In the genomic region with DNA sequence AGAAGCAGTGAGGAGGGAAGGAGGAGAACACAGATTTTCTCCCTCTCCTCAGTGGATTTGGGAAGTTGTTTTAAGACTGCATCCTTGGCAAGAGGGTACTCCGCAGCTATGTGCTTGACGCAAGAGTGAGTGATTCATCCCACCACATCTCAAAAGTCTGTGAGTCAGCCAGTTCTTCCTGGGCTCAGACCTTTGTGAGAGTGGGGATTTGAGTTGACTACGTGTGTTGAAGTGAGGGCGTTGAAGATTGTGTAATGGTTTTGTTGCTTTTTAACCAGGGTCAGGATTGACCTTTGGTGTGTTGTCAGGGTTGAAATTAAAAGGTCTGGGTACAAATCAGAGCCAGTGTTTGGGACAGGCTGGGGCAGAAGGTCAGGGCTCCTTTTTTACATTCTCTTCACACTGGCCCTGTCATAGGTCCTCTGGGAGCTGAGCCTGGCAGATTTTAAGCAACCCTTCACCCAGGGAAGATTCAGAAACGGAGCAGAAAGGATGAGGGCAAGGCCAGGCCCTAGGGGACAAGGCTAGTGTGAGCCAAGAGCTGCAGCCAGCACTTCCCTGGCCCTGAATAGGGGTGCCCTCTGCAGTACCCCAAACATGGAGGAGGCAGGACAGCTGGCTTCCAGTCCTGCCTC, we compare ENCODE assay signal across 1 cellular context.
A peak's percentile ranks its signal among the peaks of the same experiment; 100 is the strongest.
TF ChIP-seq lines count a peak whose summit lies in the region.

No MANE protein-coding gene starts in this region.

TF ChIP-seq in HCT116, 20 proteins besides CTCF, POLR2A, EP300 and RAD21 (continued from another document):
- TF ChIP-seq, protein P1, sequence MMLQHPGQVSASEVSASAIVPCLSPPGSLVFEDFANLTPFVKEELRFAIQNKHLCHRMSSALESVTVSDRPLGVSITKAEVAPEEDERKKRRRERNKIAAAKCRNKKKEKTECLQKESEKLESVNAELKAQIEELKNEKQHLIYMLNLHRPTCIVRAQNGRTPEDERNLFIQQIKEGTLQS (IDR thresholded peaks at IDR 0.05), result no peak; the same call in 1 of the 2 replicates
- TF ChIP-seq EZH2phosphoT487 (IDR thresholded peaks at IDR 0.05; ENCODE audit: borderline replicate concordance), result no peak
- peak; percentile 36 for TF ChIP-seq YY1 (IDR thresholded peaks at IDR 0.05; ENCODE audit: extremely low read depth, insufficient replicate concordance, low read depth, low read length)
- TF ChIP-seq SIN3A (IDR thresholded peaks at IDR 0.05; ENCODE audit: low read depth), result no peak; the same call in 1 of the 2 replicates
- peak; percentile 99 for TF ChIP-seq CEBPB (IDR thresholded peaks at IDR 0.05; ENCODE audit: low read depth)
- TF ChIP-seq TCF7L2 (IDR thresholded peaks at IDR 0.05; ENCODE audit: borderline replicate concordance, extremely low read depth, insufficient read depth, insufficient read length), result no peak
- TF ChIP-seq FOSL1 (IDR thresholded peaks at IDR 0.05; ENCODE audit: low read depth), result peak; percentile 97
- TF ChIP-seq CBX3 (IDR thresholded peaks at IDR 0.05; ENCODE audit: low read depth), result peak; percentile 98
